In the genomic region with DNA sequence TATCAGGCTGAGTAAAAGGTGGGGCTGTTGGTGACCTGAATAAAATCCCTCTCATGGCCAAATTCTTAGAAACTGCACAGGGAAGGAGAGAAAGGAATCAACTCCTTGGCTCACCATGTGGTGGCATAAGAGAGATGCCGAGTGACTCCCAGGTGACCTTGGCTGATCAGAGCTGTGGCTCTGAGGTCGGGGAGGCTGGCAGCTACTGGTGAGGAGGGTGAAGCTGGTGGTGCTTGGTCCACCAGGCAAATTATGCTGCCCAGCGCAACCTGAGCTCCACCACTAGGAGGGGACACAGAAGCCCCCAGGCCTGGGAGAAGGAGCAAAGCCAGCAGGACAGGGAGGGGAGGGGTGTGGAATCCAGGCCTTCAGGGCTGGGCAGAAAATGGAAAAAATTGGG, we compare ENCODE assay signal across 9 cellular contexts.
DNase-seq lines count a peak whose midpoint lies in the region; ATAC-seq and TF ChIP-seq lines count a peak whose summit lies in the region.
"Had no signal": no experiment of that assay in that cellular context is flagged by ENCODE, and none has a peak within 500 bp of the region (broad histone marks: within the 10 kb centered on the region; RNA-seq: fewer than 3 reads in every experiment).

No MANE protein-coding gene starts in this region.

- TF ChIP-seq CTCF in chondrocyte (IDR thresholded peaks at IDR 0.05) (peak; percentile 35), nephron progenitor cell (IDR thresholded peaks at IDR 0.05) (peak; percentile 33), GM20000 (IDR thresholded peaks at IDR 0.05; ENCODE audit: extremely low read depth, missing control alignments) (no peak)

- ATAC-seq in T-helper 17 cell: no peak

- TF ChIP-seq RAD21 in Ishikawa (IDR thresholded peaks at IDR 0.05; ENCODE audit: low read depth): peak; percentile 58

- H3K4me1 Mint-ChIP-seq in chondrocyte (ENCODE audit: low read depth): no peaks in the 10 kb centered on the region
- H3K4me1 Mint-ChIP-seq in nephron progenitor cell: peaks cover 15% of the 10 kb centered on the region
- peaks cover 9% of the 10 kb centered on the region for H3K4me1 Mint-ChIP-seq in T-helper 17 cell

- H3K9me3 Mint-ChIP-seq in chondrocyte (ENCODE audit: low read depth): no peaks in the 10 kb centered on the region
- no peaks in the 10 kb centered on the region for H3K9me3 Mint-ChIP-seq in nephron progenitor cell
- H3K9me3 Mint-ChIP-seq: activated T-helper 2 cell treated with anti-CD3 and anti-CD28 coated beads, Interferon-gamma antibody, Interleukin-2, Interleukin-4, amounts not matched to agents 10 μg/mL and 5 μg/mL and 100 μg/mL, durations not matched to agents 14 hours and 24 hours and 36 hours had no signal

- DNase-seq in ELR (ENCODE audit: low read depth): peak; percentile 28
- DNase-seq in chondrocyte (ENCODE audit: low spot score): no peak
- DNase-seq in nephron progenitor cell: peak; percentile 30
- no peak for DNase-seq in T-helper 17 cell
- DNase-seq in GM20000 (ENCODE audit: low spot score): no peak
- DNase-seq in SHP77 (lab: John Stamatoyannopoulos, UW): no peak
- DNase-seq: erythroblast had no signal

- H3K36me3 Mint-ChIP-seq in chondrocyte (ENCODE audit: low read depth) (peaks cover 2% of the 10 kb centered on the region), nephron progenitor cell (ENCODE audit: low read depth) (no peaks in the 10 kb centered on the region), T-helper 17 cell (ENCODE audit: low read depth) (peaks cover 3% of the 10 kb centered on the region)

- H3K4me3 Mint-ChIP-seq in chondrocyte (ENCODE audit: unreplicated experiment): no peak overlapping the region
- H3K4me3 Mint-ChIP-seq in nephron progenitor cell: no peak overlapping the region
- no peak overlapping the region for H3K4me3 Mint-ChIP-seq in T-helper 17 cell

- no peak for TF ChIP-seq EP300 in Ishikawa (IDR thresholded peaks at IDR 0.05; ENCODE audit: borderline replicate concordance)

- no peak overlapping the region for H3K27ac Mint-ChIP-seq in chondrocyte (ENCODE audit: unreplicated experiment)
- no peak overlapping the region for H3K27ac Mint-ChIP-seq in nephron progenitor cell
- no peak overlapping the region for H3K27ac Mint-ChIP-seq in T-helper 17 cell
- H3K27ac Mint-ChIP-seq: activated T-helper 2 cell treated with anti-CD3 and anti-CD28 coated beads, Interferon-gamma antibody, Interleukin-2, Interleukin-4, amounts not matched to agents 10 μg/mL and 5 μg/mL and 100 μg/mL, durations not matched to agents 14 hours and 24 hours and 36 hours had no signal

- H3K9me3 ChIP-seq in T-helper 17 cell (ENCODE audit: control insufficient read depth, low read length, poor library complexity, severe bottlenecking): no peaks in the 10 kb centered on the region

- H3K27me3 Mint-ChIP-seq in chondrocyte (ENCODE audit: low read depth): peaks cover 54% of the 10 kb centered on the region
- peaks cover 4% of the 10 kb centered on the region for H3K27me3 Mint-ChIP-seq in nephron progenitor cell (ENCODE audit: low read depth, poor library complexity)
- no peaks in the 10 kb centered on the region for H3K27me3 Mint-ChIP-seq in T-helper 17 cell

TF ChIP-seq in Ishikawa, 13 proteins besides CTCF, POLR2A, EP300 and RAD21:
- no peak for TF ChIP-seq ZBTB7A (IDR thresholded peaks at IDR 0.05; ENCODE audit: low read depth)
- no peak for TF ChIP-seq CEBPB (IDR thresholded peaks at IDR 0.05)
- no peak for TF ChIP-seq TCF12 (IDR thresholded peaks at IDR 0.05; ENCODE audit: low read depth)
- TF ChIP-seq FOXM1 (IDR thresholded peaks at IDR 0.05; ENCODE audit: borderline replicate concordance, low read depth): no peak
- TF ChIP-seq CREB1 (IDR thresholded peaks at IDR 0.05; ENCODE audit: low read depth): no peak
- TF ChIP-seq EGR1 (IDR thresholded peaks at IDR 0.05): no peak
- no peak for TF ChIP-seq TEAD4 (IDR thresholded peaks at IDR 0.05)
- TF ChIP-seq TAF1 (IDR thresholded peaks at IDR 0.05; ENCODE audit: low read depth): no peak

Comparison
In these comparisons a context has a peak if more than half of its experiments do, and no peak if none do; other contexts are left out.
1. DNase-seq: peak in ELR (single experiment) and nephron progenitor cell (single experiment); none in chondrocyte (single experiment), T-helper 17 cell (0 of 3), GM20000 (single experiment) and SHP77 (0 of 2).